ENCODE assay signal across 21 cellular contexts in genomic region chr10:12320892-12321291, GRCh38. TPM values are rescaled to one million over a fixed set of nuclear protein-coding genes. Genes with fewer than 3 reads are reported as not detected.
A peak's percentile ranks its signal among the peaks of the same experiment; 100 is the strongest.
DNase-seq lines count a peak whose midpoint lies in the region; ATAC-seq, FAIRE-seq and TF ChIP-seq lines count a peak whose summit lies in the region.
"Had no signal": no experiment of that assay in that cellular context is flagged by ENCODE, and none has a peak within 500 bp of the region (broad histone marks: within the 10 kb centered on the region; RNA-seq: fewer than 3 reads in every experiment).

No MANE protein-coding gene starts in this region.

- no peak overlapping the region for H3K18ac ChIP-seq in H1 (ENCODE audit: extremely low read depth, low read length)

- H2BK20ac ChIP-seq in H1 (ENCODE audit: low read length), result no peak overlapping the region

- DNase-seq in H1 (ENCODE audit: low read depth in 1 of 2, low spot score in 2 of 2) (no peak), heart left ventricle (no peak), cortex of kidney (lab: John Stamatoyannopoulos, UW) (no peak), NCI-H1694 treated with DMSO at 0.1 percent for 48 hours (lab: John Stamatoyannopoulos, UW) (no peak)
- no peak for DNase-seq in activated CD8-positive, alpha-beta memory T cell treated with anti-CD3 and anti-CD28 coated beads, Interleukin-2, amount 50 U/mL, for 48 hours
- DNase-seq: CD4-positive, CD25-positive, alpha-beta regulatory T cell; CD8-positive, alpha-beta T cell; DMS153; DND-41; GOT3; H7; HCEC 1CT had no signal

- H3K79me2 ChIP-seq in H1 (ENCODE audit: control insufficient read depth in 1 of 2, insufficient read depth in 2 of 2, low read length in 2 of 2), result no peaks in the 10 kb centered on the region

- POLR2A ChIA-PET in H1 (lab: Charles Lee; ENCODE audit: partially characterized antibody), result no interaction called here

- no peak overlapping the region for H3K4me3 ChIP-seq in H1 (ENCODE audit: extremely low read depth in 1 of 4, insufficient read depth in 2 of 4, low read depth in 3 of 4, low read length in 4 of 4)
- no peak overlapping the region for H3K4me3 ChIP-seq in liver (ENCODE audit: low read depth in 1 of 3, low read length in 3 of 3)
- no peak overlapping the region for H3K4me3 ChIP-seq in heart left ventricle
- H3K4me3 ChIP-seq: BLaER1, GM12878 had no signal

- no peak overlapping the region for H2AK5ac ChIP-seq in H1 (ENCODE audit: low read depth, low read length)

- no peak for ATAC-seq in stimulated activated memory B cell treated with anti-CD40 and anti-IgM and Interleukin-4, amounts not matched to agents 10 μg/mL and 1 μg/mL and 100 μg/mL, for 72 hours
- no peak for ATAC-seq in heart left ventricle
- ATAC-seq: CD8-positive, alpha-beta T cell had no signal

- no peak overlapping the region for H3K4ac ChIP-seq in H1 (replicated peaks; ENCODE audit: insufficient read length, low read depth, low read length)

- peak overlapping the region; percentile 33 for H3K27ac Mint-ChIP-seq in stimulated activated memory B cell treated with anti-CD40 and anti-IgM and Interleukin-4, amounts not matched to agents 10 μg/mL and 1 μg/mL and 100 μg/mL, for 72 hours
- H3K27ac Mint-ChIP-seq: B cell; CD8-positive, alpha-beta T cell had no signal

- no peaks in the 10 kb centered on the region for H3K23me2 ChIP-seq in H1 (ENCODE audit: low read depth, low read length)

- H2BK120ac ChIP-seq in H1 (replicated peaks; ENCODE audit: low read depth, low read length), result no peak overlapping the region

- H2BK5ac ChIP-seq in H1 (ENCODE audit: low read depth, low read length), result no peak overlapping the region

- intact Hi-C loops in heart left ventricle (cut with DNase I), result no loop called here

- H3K4me1 Mint-ChIP-seq in stimulated activated memory B cell treated with anti-CD40 and anti-IgM and Interleukin-4, amounts not matched to agents 10 μg/mL and 1 μg/mL and 100 μg/mL, for 72 hours, result peaks cover 16% of the 10 kb centered on the region

- H3K9ac ChIP-seq in H1 (replicated peaks in 1 of 4; ENCODE audit: extremely low read depth in 1 of 4, low read depth in 3 of 4, low read length in 3 of 4) (no peak overlapping the region), liver (ENCODE audit: low read depth in 1 of 2, low read length in 2 of 2) (no peak overlapping the region)
- H3K9ac ChIP-seq: BLaER1 had no signal

- no peaks in the 10 kb centered on the region for H3K79me1 ChIP-seq in H1 (ENCODE audit: low read depth, low read length)

- no peak for TF ChIP-seq EP300 in Ishikawa (IDR thresholded peaks at IDR 0.05; ENCODE audit: borderline replicate concordance)
- no peak for TF ChIP-seq EP300 in H1 (IDR thresholded peaks at IDR 0.05; ENCODE audit: borderline replicate concordance in 1 of 2, low read depth in 2 of 2, low read length in 2 of 2)

- no peak overlapping the region for H4K8ac ChIP-seq in H1 (ENCODE audit: extremely low read depth, insufficient read depth, low read length)

- H3K14ac ChIP-seq in H1 (ENCODE audit: insufficient read length), result no peak overlapping the region

- no peak overlapping the region for H2AFZ ChIP-seq in H1 (ENCODE audit: low read length)

- H3K36me3 ChIP-seq in H1 (ENCODE audit: control insufficient read depth in 2 of 4, insufficient read depth in 4 of 4, low read length in 3 of 4) (no peaks in the 10 kb centered on the region), liver (ENCODE audit: control insufficient read depth in 4 of 4, insufficient read depth in 3 of 4, low read depth in 1 of 4, low read length in 3 of 4) (no peaks in the 10 kb centered on the region), heart left ventricle (no peaks in the 10 kb centered on the region)
- H3K36me3 ChIP-seq: BLaER1 had no signal

- no peak overlapping the region for H3K4me3 Mint-ChIP-seq in stimulated activated memory B cell treated with anti-CD40 and anti-IgM and Interleukin-4, amounts not matched to agents 10 μg/mL and 1 μg/mL and 100 μg/mL, for 72 hours
- H3K4me3 Mint-ChIP-seq: B cell; CD4-positive, CD25-positive, alpha-beta regulatory T cell; CD8-positive, alpha-beta T cell had no signal

- no peaks in the 10 kb centered on the region for H3K9me3 Mint-ChIP-seq in stimulated activated memory B cell treated with anti-CD40 and anti-IgM and Interleukin-4, amounts not matched to agents 10 μg/mL and 1 μg/mL and 100 μg/mL, for 72 hours
- H3K9me3 Mint-ChIP-seq: CD4-positive, CD25-positive, alpha-beta regulatory T cell; CD8-positive, alpha-beta T cell had no signal

- H3K56ac ChIP-seq in H1 (replicated peaks; ENCODE audit: insufficient read length, low read depth, low read length), result no peak overlapping the region

- H3K27ac ChIP-seq in H1 (ENCODE audit: low read depth, low read length) (no peak overlapping the region), liver (ENCODE audit: low read depth in 1 of 2, low read length in 2 of 2) (no peak overlapping the region), heart left ventricle (no peak overlapping the region)
- H3K27ac ChIP-seq: BLaER1, C4-2B had no signal

- no peaks in the 10 kb centered on the region for H3K27me3 Mint-ChIP-seq in stimulated activated memory B cell treated with anti-CD40 and anti-IgM and Interleukin-4, amounts not matched to agents 10 μg/mL and 1 μg/mL and 100 μg/mL, for 72 hours
- H3K27me3 Mint-ChIP-seq: B cell had no signal

- no peak overlapping the region for H3K4me2 ChIP-seq in H1 (ENCODE audit: insufficient read depth in 1 of 2, low read depth in 2 of 2, low read length in 2 of 2)
- H3K4me2 ChIP-seq: BLaER1 had no signal

- no peak overlapping the region for H3K23ac ChIP-seq in H1 (ENCODE audit: insufficient read length)

- H2BK12ac ChIP-seq in H1 (ENCODE audit: low read depth, low read length), result no peak overlapping the region

- H3K9me3 ChIP-seq in H1 (ENCODE audit: insufficient read depth in 2 of 2, low read depth in 1 of 2, low read length in 1 of 2) (no peaks in the 10 kb centered on the region), liver (ENCODE audit: control insufficient read depth in 4 of 4, low read length in 3 of 4) (no peaks in the 10 kb centered on the region), heart left ventricle (no peaks in the 10 kb centered on the region)
- H3K9me3 ChIP-seq: BLaER1, Caco-2 had no signal

- no peaks in the 10 kb centered on the region for H3K36me3 Mint-ChIP-seq in stimulated activated memory B cell treated with anti-CD40 and anti-IgM and Interleukin-4, amounts not matched to agents 10 μg/mL and 1 μg/mL and 100 μg/mL, for 72 hours
- H3K36me3 Mint-ChIP-seq: CD4-positive, CD25-positive, alpha-beta regulatory T cell; CD8-positive, alpha-beta T cell had no signal

- TF ChIP-seq RAD21 in Ishikawa (IDR thresholded peaks at IDR 0.05; ENCODE audit: low read depth) (no peak), H1 (IDR thresholded peaks at IDR 0.05 in 1 of 2, conservative IDR thresholded peaks at IDR 0.05 in 1 of 2; ENCODE audit: low read depth in 2 of 2, low read length in 2 of 2) (no peak), liver (IDR thresholded peaks at IDR 0.05) (peak; percentile 33 to 45)

- no peaks in the 10 kb centered on the region for H4K20me1 ChIP-seq in H1 (replicated peaks in 1 of 2; ENCODE audit: control insufficient read depth in 1 of 2, insufficient read depth in 2 of 2, low read length in 2 of 2)
- H4K20me1 ChIP-seq: BLaER1 had no signal

- FAIRE-seq in H1 (lab: Jason Lieb, UNC), result no peak
- FAIRE-seq: G401.6, GM12878 had no signal

- TF ChIP-seq POLR2A in H1 (IDR thresholded peaks at IDR 0.05; ENCODE audit: control extremely low read depth in 1 of 2, low read depth in 2 of 2, low read length in 2 of 2) (no peak), heart left ventricle (IDR thresholded peaks at IDR 0.05) (no peak)

- TF ChIP-seq CTCF in H1 (IDR thresholded peaks at IDR 0.05; ENCODE audit: control extremely low read depth in 1 of 3, insufficient read depth in 1 of 3, low read depth in 1 of 3, low read length in 3 of 3) (no peak), liver (IDR thresholded peaks at IDR 0.05; ENCODE audit: low read depth, low read length, missing input control) (no peak), heart left ventricle (IDR thresholded peaks at IDR 0.05) (no peak)

- 81% methylated on average over 4 of the region's 4 CpGs; no CpG with 5 or more reads in 1 of the 2 experiments for WGBS in H1 (ENCODE audit: extremely low coverage in 1 of 2, insufficient coverage in 1 of 2, insufficient read length in 1 of 2, insufficient replicate concordance in 2 of 2, low coverage in 1 of 2, low lambda C conversion rate in 2 of 2, missing lambda C conversion rate in 1 of 2), 2 experiments
- 50% methylated on average over 4 of the region's 4 CpGs for WGBS in liver
- WGBS in heart left ventricle, 4 donors, result 84 to 94% (median 87%) methylated on average over 4 of the region's 4 CpGs

- H3K4me1 ChIP-seq in H1 (replicated peaks in 1 of 4; ENCODE audit: control insufficient read depth in 3 of 4, insufficient read depth in 4 of 4, low read length in 3 of 4) (no peaks in the 10 kb centered on the region), liver (ENCODE audit: control insufficient read depth in 4 of 4, insufficient read depth in 4 of 4, low read length in 3 of 4) (peaks cover 4 to 19% (median 13%) of the 10 kb centered on the region in 4 donors), heart left ventricle (no peaks in the 10 kb centered on the region)
- H3K4me1 ChIP-seq: Caco-2 had no signal

- CTCF ChIA-PET in H1 (lab: Charles Lee; ENCODE audit: partially characterized antibody), result no interaction called here

- H4K91ac ChIP-seq in H1 (replicated peaks; ENCODE audit: insufficient read length, low read length), result no peak overlapping the region

- H3K27me3 ChIP-seq in H1 (replicated peaks in 1 of 4; ENCODE audit: control insufficient read depth in 3 of 4, extremely low read depth in 1 of 4, insufficient read depth in 3 of 4, low read length in 3 of 4) (no peaks in the 10 kb centered on the region), liver (ENCODE audit: control insufficient read depth in 4 of 4, insufficient read depth in 4 of 4, low read length in 3 of 4) (no peaks in the 10 kb centered on the region), heart left ventricle (no peaks in the 10 kb centered on the region)
- H3K27me3 ChIP-seq: BLaER1 had no signal

- H4K5ac ChIP-seq in H1 (ENCODE audit: insufficient read length, low read depth, low read length), result no peak overlapping the region

- no peak overlapping the region for H2BK15ac ChIP-seq in H1 (ENCODE audit: low read length)

TF ChIP-seq in liver, 16 proteins besides CTCF, POLR2A, EP300 and RAD21 (continues in another document):
- TF ChIP-seq YY1 (IDR thresholded peaks at IDR 0.05), result peak; percentile 52

RNA-seq across cellular contexts. Expression of gene CAMK1D, which starts 28.5 kb away (rescaled TPM):
- 8.9 and 10.6 TPM in 2 replicates for total RNA-seq in H1 (2021; fragmentation: NEBNext Ultra II Directional; extraction: Animal tissue kit (Norgen Biotek cat#: 25700))
- 3.5 and 3.6 TPM in 2 replicates for polyA plus RNA-seq in H1 (2011; rRNA removed)
- 4.5 TPM for polyA plus RNA-seq in H1 (2011; cell fraction: cytosol; rRNA removed)
- polyA plus RNA-seq in H1 (2011; cell fraction: nucleus; rRNA removed), result 4.1 TPM
- 6.4 to 8.3 TPM (median 6.7 TPM) in 4 replicates for polyA plus RNA-seq in H1 (2012, experiment 1 of 2)
- polyA plus RNA-seq in H1 (2012, experiment 2 of 2), result 2.7 TPM
- polyA plus RNA-seq in H1 (2013, experiment 1 of 2), result 4.8 TPM
- polyA plus RNA-seq in H1 (2013, experiment 2 of 2), result 4.6 TPM
- 6.3 and 6.8 TPM in 2 replicates for polyA minus RNA-seq in H1 (2011; rRNA and poly(A)+ RNA removed)
- 4.6 TPM for polyA minus RNA-seq in H1 (2011; cell fraction: cytosol; rRNA and poly(A)+ RNA removed)
- 4.8 TPM for polyA minus RNA-seq in H1 (2011; cell fraction: nucleus; rRNA and poly(A)+ RNA removed)
- 10 to 100 TPM in 1 of 2 donors, 1 to 10 TPM in 1; 2.7 to 10.1 TPM for total RNA-seq in liver
- 1 to 10 TPM; 3.3 to 5.2 TPM for polyA plus RNA-seq in liver
- 10 to 100 TPM in 2 of 9 donors, 1 to 10 TPM in 7; 1.8 to 16.0 (median 3.1) TPM for total RNA-seq in heart left ventricle
- 1 to 10 TPM; 1.4 to 2.0 TPM for polyA plus RNA-seq in heart left ventricle
